In genomic region chr10:103040424-103040823, GRCh38 we compare ENCODE assay signal across 1 cellular context.
TF ChIP-seq lines count a peak whose summit lies in the region.

No MANE protein-coding gene starts in this region.

TF ChIP-seq in WTC11, 78 proteins besides CTCF, POLR2A, EP300 and RAD21 (continued from another document):
- TF ChIP-seq RELA (CRISPR knock-in tag; IDR thresholded peaks at IDR 0.05; ENCODE audit: borderline replicate concordance) (no peak), MYBL2 (CRISPR knock-in tag; IDR thresholded peaks at IDR 0.05) (no peak), CDX4 (CRISPR knock-in tag; IDR thresholded peaks at IDR 0.05; ENCODE audit: borderline replicate concordance) (no peak)
